In the genomic region with DNA sequence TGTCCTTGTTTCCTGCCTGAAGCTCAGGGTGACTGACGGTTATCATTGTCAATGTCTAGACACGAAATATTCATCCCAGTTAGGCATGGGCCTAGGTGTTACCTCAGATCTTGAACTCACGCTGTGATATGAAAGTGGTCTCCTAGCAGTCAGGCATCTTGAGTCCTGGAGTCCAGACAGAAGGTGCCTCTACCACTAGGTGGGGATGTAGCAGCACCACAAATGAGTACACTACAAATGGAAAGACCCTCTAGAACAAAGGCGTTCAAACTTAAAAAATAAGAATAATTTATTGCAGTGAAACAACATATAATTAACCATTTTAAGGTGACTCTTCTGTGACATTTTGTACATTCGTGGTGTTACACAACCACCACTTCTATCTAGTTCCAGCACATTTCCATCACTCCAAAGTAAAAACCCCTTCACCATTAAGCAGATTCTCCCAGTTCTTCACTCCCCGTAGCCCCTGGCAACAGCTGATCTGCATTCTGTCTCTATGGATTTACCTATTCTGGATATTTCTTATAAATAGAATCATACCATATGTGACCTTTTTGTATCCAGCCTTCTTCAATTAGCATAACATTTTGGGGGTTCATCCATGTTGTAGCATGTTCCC, we compare ENCODE assay signal across 1 cellular context.
TF ChIP-seq lines count a peak whose summit lies in the region.

No MANE protein-coding gene starts in this region.

TF ChIP-seq in Ishikawa, 13 proteins besides CTCF, POLR2A, EP300 and RAD21 (continued from another document):
- no peak for TF ChIP-seq ZBTB7A (IDR thresholded peaks at IDR 0.05; ENCODE audit: low read depth)
- TF ChIP-seq TEAD4 (IDR thresholded peaks at IDR 0.05) = no peak
- TF ChIP-seq FOXM1 (IDR thresholded peaks at IDR 0.05; ENCODE audit: borderline replicate concordance, low read depth) = no peak
- TF ChIP-seq, protein P1, sequence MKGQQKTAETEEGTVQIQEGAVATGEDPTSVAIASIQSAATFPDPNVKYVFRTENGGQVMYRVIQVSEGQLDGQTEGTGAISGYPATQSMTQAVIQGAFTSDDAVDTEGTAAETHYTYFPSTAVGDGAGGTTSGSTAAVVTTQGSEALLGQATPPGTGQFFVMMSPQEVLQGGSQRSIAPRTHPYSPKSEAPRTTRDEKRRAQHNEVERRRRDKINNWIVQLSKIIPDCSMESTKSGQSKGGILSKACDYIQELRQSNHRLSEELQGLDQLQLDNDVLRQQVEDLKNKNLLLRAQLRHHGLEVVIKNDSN (IDR thresholded peaks at IDR 0.05) = no peak
- TF ChIP-seq, protein P2, sequence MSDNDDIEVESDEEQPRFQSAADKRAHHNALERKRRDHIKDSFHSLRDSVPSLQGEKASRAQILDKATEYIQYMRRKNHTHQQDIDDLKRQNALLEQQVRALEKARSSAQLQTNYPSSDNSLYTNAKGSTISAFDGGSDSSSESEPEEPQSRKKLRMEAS (IDR thresholded peaks at IDR 0.05) = no peak
- no peak for TF ChIP-seq NFIC (IDR thresholded peaks at IDR 0.05)
